12 cellular contexts compared by ENCODE assay signal in genomic region chr1:170309389-170310013, GRCh38.
DNase-seq lines count a peak whose midpoint lies in the region; ATAC-seq and TF ChIP-seq lines count a peak whose summit lies in the region.
"Had no signal": no experiment of that assay in that cellular context is flagged by ENCODE, and none has a peak within 500 bp of the region (broad histone marks: within the 10 kb centered on the region; RNA-seq: fewer than 3 reads in every experiment).

No MANE protein-coding gene starts in this region.

- H3K4me3 ChIP-seq in AG10803 (ENCODE audit: low read length) (peak overlapping the region; percentile 12; the same call in 1 of the 2 replicates), fibroblast of the aortic adventitia (ENCODE audit: low read depth, low read length) (peak overlapping the region; percentile 5), retinal pigment epithelial cell (ENCODE audit: low read length) (no peak overlapping the region)

- ATAC-seq in HG02884 (IDR thresholded peaks at IDR 0.05; ENCODE audit: unreplicated experiment) = no peak
- ATAC-seq in HG03565 (IDR thresholded peaks at IDR 0.05; ENCODE audit: unreplicated experiment) = no peak
- no peak for ATAC-seq in HG03571 (IDR thresholded peaks at IDR 0.05; ENCODE audit: unreplicated experiment)

- DNase-seq in AG10803 (ENCODE audit: low read depth) = peak; percentile 100
- DNase-seq in RPMI7951 (ENCODE audit: low read depth) = peak; percentile 96
- peak; percentile 96 for DNase-seq in fibroblast of the aortic adventitia (ENCODE audit: low read depth)
- peak; percentile 85 for DNase-seq in retinal pigment epithelial cell (ENCODE audit: low read depth)
- DNase-seq in pons (ENCODE audit: low spot score) = no peak
- DNase-seq: activated CD4-positive, alpha-beta T cell treated with anti-CD3 and anti-CD28 coated beads, Interleukin-2, amount 50 U/mL, for 1 hour; hypothalamus; NCI-H1694 treated with DMSO at 0.1 percent for 48 hours; SHP77 treated with DMSO at 0.1 percent for 48 hours had no signal

- TF ChIP-seq CTCF in AG10803 (conservative IDR thresholded peaks at IDR 0.05; ENCODE audit: low read length) (no peak), fibroblast of the aortic adventitia (IDR thresholded peaks at IDR 0.05; ENCODE audit: insufficient read depth, low read length) (no peak), retinal pigment epithelial cell (conservative IDR thresholded peaks at IDR 0.05; ENCODE audit: low read depth, low read length) (no peak)
